14 cellular contexts compared by ENCODE assay signal in genomic region chr1:103341377-103341880, GRCh38.
"Had no signal": no experiment of that assay in that cellular context is flagged by ENCODE, and none has a peak within 500 bp of the region (broad histone marks: within the 10 kb centered on the region; RNA-seq: fewer than 3 reads in every experiment).

No MANE protein-coding gene starts in this region.

- FAIRE-seq: kidney had no signal

- DNase-seq: activated CD8-positive, alpha-beta T cell treated with anti-CD3 and anti-CD28 coated beads, Interleukin-2, amount 10 ng/mL, durations not matched to agents 7 days and 5 days; activated naive CD4-positive, alpha-beta T cell treated with Interleukin-2 at 50 U/mL for 16 hours; activated naive CD8-positive, alpha-beta T cell treated with anti-CD3 and anti-CD28 coated beads, Interleukin-2, amount 50 U/mL, for 24 hours; central memory CD4-positive, alpha-beta T cell; effector memory CD8-positive, alpha-beta T cell; kidney; mesendoderm; nephron progenitor cell; psoas muscle; stimulated activated CD4-positive, alpha-beta T cell treated with anti-CD3 and anti-CD28 coated beads, Interleukin-12 subunit alpha, Interleukin-12 subunit beta, amount 100 ng/mL, for 4 hours; stimulated activated naive CD4-positive, alpha-beta T cell; T1000; trophoblast cell had no signal

- ATAC-seq: activated CD8-positive, alpha-beta T cell treated with anti-CD3 and anti-CD28 coated beads, Interleukin-2, amount 10 ng/mL, durations not matched to agents 7 days and 5 days; activated naive CD8-positive, alpha-beta T cell treated with anti-CD3 and anti-CD28 coated beads, Interleukin-2, amount 50 U/mL, for 24 hours; effector memory CD8-positive, alpha-beta T cell; psoas muscle; sciatic nerve had no signal
